In genomic region chr1:153422450-153423068, GRCh38 we compare ENCODE assay signal across 1 cellular context.
A peak's percentile ranks its signal among the peaks of the same experiment; 100 is the strongest.
TF ChIP-seq lines count a peak whose summit lies in the region.

No MANE protein-coding gene starts in this region.

TF ChIP-seq in GM12878, 131 proteins besides CTCF, POLR2A, EP300 and RAD21 (continues in another document):
- TF ChIP-seq, protein P1, sequence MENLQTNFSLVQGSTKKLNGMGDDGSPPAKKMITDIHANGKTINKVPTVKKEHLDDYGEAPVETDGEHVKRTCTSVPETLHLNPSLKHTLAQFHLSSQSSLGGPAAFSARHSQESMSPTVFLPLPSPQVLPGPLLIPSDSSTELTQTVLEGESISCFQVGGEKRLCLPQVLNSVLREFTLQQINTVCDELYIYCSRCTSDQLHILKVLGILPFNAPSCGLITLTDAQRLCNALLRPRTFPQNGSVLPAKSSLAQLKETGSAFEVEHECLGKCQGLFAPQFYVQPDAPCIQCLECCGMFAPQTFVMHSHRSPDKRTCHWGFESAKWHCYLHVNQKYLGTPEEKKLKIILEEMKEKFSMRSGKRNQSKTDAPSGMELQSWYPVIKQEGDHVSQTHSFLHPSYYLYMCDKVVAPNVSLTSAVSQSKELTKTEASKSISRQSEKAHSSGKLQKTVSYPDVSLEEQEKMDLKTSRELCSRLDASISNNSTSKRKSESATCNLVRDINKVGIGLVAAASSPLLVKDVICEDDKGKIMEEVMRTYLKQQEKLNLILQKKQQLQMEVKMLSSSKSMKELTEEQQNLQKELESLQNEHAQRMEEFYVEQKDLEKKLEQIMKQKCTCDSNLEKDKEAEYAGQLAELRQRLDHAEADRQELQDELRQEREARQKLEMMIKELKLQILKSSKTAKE (IDR thresholded peaks at IDR 0.05; ENCODE audit: low read depth, poor library complexity, severe bottlenecking) = no peak
- no peak for TF ChIP-seq ZNF622 (IDR thresholded peaks at IDR 0.05)
- TF ChIP-seq ETV6 (conservative IDR thresholded peaks at IDR 0.05 in 1 of 2, IDR thresholded peaks at IDR 0.05 in 1 of 2; ENCODE audit: borderline replicate concordance in 1 of 2, low read depth in 1 of 2) = no peak
- TF ChIP-seq YBX1 (IDR thresholded peaks at IDR 0.05) = no peak
- no peak for TF ChIP-seq CBX5 (IDR thresholded peaks at IDR 0.05; ENCODE audit: low read depth)
- TF ChIP-seq CHD1 (IDR thresholded peaks at IDR 0.05; ENCODE audit: low read depth, low read length) = no peak
- no peak for TF ChIP-seq RBBP5 (conservative IDR thresholded peaks at IDR 0.05)
- TF ChIP-seq, protein P2, sequence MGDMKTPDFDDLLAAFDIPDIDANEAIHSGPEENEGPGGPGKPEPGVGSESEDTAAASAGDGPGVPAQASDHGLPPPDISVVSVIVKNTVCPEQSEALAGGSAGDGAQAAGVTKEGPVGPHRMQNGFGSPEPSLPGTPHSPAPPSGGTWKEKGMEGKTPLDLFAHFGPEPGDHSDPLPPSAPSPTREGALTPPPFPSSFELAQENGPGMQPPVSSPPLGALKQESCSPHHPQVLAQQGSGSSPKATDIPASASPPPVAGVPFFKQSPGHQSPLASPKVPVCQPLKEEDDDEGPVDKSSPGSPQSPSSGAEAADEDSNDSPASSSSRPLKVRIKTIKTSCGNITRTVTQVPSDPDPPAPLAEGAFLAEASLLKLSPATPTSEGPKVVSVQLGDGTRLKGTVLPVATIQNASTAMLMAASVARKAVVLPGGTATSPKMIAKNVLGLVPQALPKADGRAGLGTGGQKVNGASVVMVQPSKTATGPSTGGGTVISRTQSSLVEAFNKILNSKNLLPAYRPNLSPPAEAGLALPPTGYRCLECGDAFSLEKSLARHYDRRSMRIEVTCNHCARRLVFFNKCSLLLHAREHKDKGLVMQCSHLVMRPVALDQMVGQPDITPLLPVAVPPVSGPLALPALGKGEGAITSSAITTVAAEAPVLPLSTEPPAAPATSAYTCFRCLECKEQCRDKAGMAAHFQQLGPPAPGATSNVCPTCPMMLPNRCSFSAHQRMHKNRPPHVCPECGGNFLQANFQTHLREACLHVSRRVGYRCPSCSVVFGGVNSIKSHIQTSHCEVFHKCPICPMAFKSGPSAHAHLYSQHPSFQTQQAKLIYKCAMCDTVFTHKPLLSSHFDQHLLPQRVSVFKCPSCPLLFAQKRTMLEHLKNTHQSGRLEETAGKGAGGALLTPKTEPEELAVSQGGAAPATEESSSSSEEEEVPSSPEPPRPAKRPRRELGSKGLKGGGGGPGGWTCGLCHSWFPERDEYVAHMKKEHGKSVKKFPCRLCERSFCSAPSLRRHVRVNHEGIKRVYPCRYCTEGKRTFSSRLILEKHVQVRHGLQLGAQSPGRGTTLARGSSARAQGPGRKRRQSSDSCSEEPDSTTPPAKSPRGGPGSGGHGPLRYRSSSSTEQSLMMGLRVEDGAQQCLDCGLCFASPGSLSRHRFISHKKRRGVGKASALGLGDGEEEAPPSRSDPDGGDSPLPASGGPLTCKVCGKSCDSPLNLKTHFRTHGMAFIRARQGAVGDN (IDR thresholded peaks at IDR 0.05) = no peak
- no peak for TF ChIP-seq MXI1 (IDR thresholded peaks at IDR 0.05; ENCODE audit: low read depth, low read length)
- no peak for TF ChIP-seq SREBF2 (IDR thresholded peaks at IDR 0.05; ENCODE audit: low read length)
- peak; percentile 94 for TF ChIP-seq ATF7 (IDR thresholded peaks at IDR 0.05; ENCODE audit: low read depth)
- TF ChIP-seq, protein P3, sequence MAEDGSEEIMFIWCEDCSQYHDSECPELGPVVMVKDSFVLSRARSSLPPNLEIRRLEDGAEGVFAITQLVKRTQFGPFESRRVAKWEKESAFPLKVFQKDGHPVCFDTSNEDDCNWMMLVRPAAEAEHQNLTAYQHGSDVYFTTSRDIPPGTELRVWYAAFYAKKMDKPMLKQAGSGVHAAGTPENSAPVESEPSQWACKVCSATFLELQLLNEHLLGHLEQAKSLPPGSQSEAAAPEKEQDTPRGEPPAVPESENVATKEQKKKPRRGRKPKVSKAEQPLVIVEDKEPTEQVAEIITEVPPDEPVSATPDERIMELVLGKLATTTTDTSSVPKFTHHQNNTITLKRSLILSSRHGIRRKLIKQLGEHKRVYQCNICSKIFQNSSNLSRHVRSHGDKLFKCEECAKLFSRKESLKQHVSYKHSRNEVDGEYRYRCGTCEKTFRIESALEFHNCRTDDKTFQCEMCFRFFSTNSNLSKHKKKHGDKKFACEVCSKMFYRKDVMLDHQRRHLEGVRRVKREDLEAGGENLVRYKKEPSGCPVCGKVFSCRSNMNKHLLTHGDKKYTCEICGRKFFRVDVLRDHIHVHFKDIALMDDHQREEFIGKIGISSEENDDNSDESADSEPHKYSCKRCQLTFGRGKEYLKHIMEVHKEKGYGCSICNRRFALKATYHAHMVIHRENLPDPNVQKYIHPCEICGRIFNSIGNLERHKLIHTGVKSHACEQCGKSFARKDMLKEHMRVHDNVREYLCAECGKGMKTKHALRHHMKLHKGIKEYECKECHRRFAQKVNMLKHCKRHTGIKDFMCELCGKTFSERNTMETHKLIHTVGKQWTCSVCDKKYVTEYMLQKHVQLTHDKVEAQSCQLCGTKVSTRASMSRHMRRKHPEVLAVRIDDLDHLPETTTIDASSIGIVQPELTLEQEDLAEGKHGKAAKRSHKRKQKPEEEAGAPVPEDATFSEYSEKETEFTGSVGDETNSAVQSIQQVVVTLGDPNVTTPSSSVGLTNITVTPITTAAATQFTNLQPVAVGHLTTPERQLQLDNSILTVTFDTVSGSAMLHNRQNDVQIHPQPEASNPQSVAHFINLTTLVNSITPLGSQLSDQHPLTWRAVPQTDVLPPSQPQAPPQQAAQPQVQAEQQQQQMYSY (CRISPR knock-in tag; IDR thresholded peaks at IDR 0.05) = no peak
- TF ChIP-seq RFX5 (IDR thresholded peaks at IDR 0.05; ENCODE audit: low read depth, low read length) = 0 out of 2 replicates have a peak, but pooled peaks have one; percentile 39
- TF ChIP-seq SMAD5 (IDR thresholded peaks at IDR 0.05; ENCODE audit: low read depth) = no peak
- TF ChIP-seq SIX5 (IDR thresholded peaks at IDR 0.05; ENCODE audit: low read depth, low read length, severe bottlenecking) = no peak
- peak; percentile 99 for TF ChIP-seq REST (IDR thresholded peaks at IDR 0.05; ENCODE audit: low read depth, low read length)
- TF ChIP-seq, protein P4, sequence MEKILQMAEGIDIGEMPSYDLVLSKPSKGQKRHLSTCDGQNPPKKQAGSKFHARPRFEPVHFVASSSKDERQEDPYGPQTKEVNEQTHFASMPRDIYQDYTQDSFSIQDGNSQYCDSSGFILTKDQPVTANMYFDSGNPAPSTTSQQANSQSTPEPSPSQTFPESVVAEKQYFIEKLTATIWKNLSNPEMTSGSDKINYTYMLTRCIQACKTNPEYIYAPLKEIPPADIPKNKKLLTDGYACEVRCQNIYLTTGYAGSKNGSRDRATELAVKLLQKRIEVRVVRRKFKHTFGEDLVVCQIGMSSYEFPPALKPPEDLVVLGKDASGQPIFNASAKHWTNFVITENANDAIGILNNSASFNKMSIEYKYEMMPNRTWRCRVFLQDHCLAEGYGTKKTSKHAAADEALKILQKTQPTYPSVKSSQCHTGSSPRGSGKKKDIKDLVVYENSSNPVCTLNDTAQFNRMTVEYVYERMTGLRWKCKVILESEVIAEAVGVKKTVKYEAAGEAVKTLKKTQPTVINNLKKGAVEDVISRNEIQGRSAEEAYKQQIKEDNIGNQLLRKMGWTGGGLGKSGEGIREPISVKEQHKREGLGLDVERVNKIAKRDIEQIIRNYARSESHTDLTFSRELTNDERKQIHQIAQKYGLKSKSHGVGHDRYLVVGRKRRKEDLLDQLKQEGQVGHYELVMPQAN (conservative IDR thresholded peaks at IDR 0.05) = no peak
- TF ChIP-seq ZNF217 (IDR thresholded peaks at IDR 0.05) = no peak
- TF ChIP-seq CREM (IDR thresholded peaks at IDR 0.05; ENCODE audit: low read depth) = peak; percentile 97
- TF ChIP-seq EED (IDR thresholded peaks at IDR 0.05; ENCODE audit: low read depth) = no peak
- peak; percentile 31; the same call in 1 of the 2 replicates for TF ChIP-seq PKNOX1 (IDR thresholded peaks at IDR 0.05)
- TF ChIP-seq RCOR1 (conservative IDR thresholded peaks at IDR 0.05; ENCODE audit: low read depth, low read length) = peak; percentile 81; the same call in 1 of the 2 replicates
- TF ChIP-seq CREB1 (IDR thresholded peaks at IDR 0.05; ENCODE audit: low read depth) = peak; percentile 86
- TF ChIP-seq PAX5 (IDR thresholded peaks at IDR 0.05; ENCODE audit: borderline replicate concordance, low read depth, low read length) = no peak
- TF ChIP-seq, protein P5, sequence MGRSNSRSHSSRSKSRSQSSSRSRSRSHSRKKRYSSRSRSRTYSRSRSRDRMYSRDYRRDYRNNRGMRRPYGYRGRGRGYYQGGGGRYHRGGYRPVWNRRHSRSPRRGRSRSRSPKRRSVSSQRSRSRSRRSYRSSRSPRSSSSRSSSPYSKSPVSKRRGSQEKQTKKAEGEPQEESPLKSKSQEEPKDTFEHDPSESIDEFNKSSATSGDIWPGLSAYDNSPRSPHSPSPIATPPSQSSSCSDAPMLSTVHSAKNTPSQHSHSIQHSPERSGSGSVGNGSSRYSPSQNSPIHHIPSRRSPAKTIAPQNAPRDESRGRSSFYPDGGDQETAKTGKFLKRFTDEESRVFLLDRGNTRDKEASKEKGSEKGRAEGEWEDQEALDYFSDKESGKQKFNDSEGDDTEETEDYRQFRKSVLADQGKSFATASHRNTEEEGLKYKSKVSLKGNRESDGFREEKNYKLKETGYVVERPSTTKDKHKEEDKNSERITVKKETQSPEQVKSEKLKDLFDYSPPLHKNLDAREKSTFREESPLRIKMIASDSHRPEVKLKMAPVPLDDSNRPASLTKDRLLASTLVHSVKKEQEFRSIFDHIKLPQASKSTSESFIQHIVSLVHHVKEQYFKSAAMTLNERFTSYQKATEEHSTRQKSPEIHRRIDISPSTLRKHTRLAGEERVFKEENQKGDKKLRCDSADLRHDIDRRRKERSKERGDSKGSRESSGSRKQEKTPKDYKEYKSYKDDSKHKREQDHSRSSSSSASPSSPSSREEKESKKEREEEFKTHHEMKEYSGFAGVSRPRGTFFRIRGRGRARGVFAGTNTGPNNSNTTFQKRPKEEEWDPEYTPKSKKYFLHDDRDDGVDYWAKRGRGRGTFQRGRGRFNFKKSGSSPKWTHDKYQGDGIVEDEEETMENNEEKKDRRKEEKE (IDR thresholded peaks at IDR 0.05) = no peak
- no peak for TF ChIP-seq RELA (IDR thresholded peaks at IDR 0.05; ENCODE audit: borderline replicate concordance, partially characterized antibody)
- TF ChIP-seq RUNX3 (IDR thresholded peaks at IDR 0.05; ENCODE audit: low read length) = no peak
- TF ChIP-seq NRF1 (conservative IDR thresholded peaks at IDR 0.05; ENCODE audit: low read depth, low read length) = no peak
- TF ChIP-seq TAF1 (IDR thresholded peaks at IDR 0.05; ENCODE audit: borderline replicate concordance, low read depth, low read length) = no peak
- TF ChIP-seq CEBPB (IDR thresholded peaks at IDR 0.05; ENCODE audit: borderline replicate concordance in 1 of 2, low read depth in 2 of 2, low read length in 2 of 2) = no peak
- TF ChIP-seq POLR2AphosphoS2 (IDR thresholded peaks at IDR 0.05; ENCODE audit: low read depth, low read length) = no peak
- 0 out of 2 replicates have a peak, but pooled peaks have one; percentile 36 for TF ChIP-seq STAT1 (conservative IDR thresholded peaks at IDR 0.05)
- TF ChIP-seq PAX8 (IDR thresholded peaks at IDR 0.05) = no peak
- no peak for TF ChIP-seq CBX3 (IDR thresholded peaks at IDR 0.05; ENCODE audit: borderline replicate concordance, low read depth)
- no peak for TF ChIP-seq SRF (IDR thresholded peaks at IDR 0.05; ENCODE audit: low read depth in 2 of 2, low read length in 2 of 2)
- TF ChIP-seq ZNF384 (IDR thresholded peaks at IDR 0.05; ENCODE audit: borderline replicate concordance, low read depth, low read length) = peak; percentile 69
- TF ChIP-seq TCF3 (IDR thresholded peaks at IDR 0.05; ENCODE audit: borderline replicate concordance, insufficient read depth, low read depth, low read length) = no peak
- no peak; a peak in 1 of 4 replicates for TF ChIP-seq IKZF2 (IDR thresholded peaks at IDR 0.05)
- no peak for TF ChIP-seq EGR1 (IDR thresholded peaks at IDR 0.05; ENCODE audit: borderline replicate concordance in 1 of 2, low read depth in 2 of 2, low read length in 2 of 2)
- no peak for TF ChIP-seq FOS (IDR thresholded peaks at IDR 0.05; ENCODE audit: borderline replicate concordance, extremely low read depth, insufficient read length)
- peak; percentile 82 for TF ChIP-seq NBN (IDR thresholded peaks at IDR 0.05)
- no peak for TF ChIP-seq TCF12 (IDR thresholded peaks at IDR 0.05; ENCODE audit: low read depth, low read length)
- TF ChIP-seq RAD51 (IDR thresholded peaks at IDR 0.05) = no peak
